Comparison of ENCODE assay signal across 14 cellular contexts in the genomic region with DNA sequence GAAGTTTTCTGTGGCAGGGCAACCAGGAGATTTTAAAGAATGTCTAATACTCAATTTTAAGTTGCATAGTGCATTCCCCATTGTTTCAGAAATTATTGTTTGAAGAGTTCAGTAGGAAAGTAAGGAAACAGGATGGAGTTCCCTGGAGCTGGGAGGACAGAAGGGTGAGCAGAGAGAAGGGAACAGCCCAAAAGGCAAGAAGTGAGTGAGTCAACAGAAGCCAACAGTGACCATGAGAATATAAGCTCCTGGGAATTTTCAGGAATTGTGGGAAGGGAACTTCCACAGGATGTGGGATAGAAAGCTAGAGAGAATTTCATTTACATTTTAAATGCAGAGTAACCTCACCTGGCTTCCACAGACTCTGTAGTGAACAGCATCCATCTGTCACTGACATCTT.
DNase-seq lines count a peak whose midpoint lies in the region; ATAC-seq and TF ChIP-seq lines count a peak whose summit lies in the region.
"Had no signal": no experiment of that assay in that cellular context is flagged by ENCODE, and none has a peak within 500 bp of the region (broad histone marks: within the 10 kb centered on the region; RNA-seq: fewer than 3 reads in every experiment).

No MANE protein-coding gene starts in this region.

- no peaks in the 10 kb centered on the region for H3K9me3 Mint-ChIP-seq in Calu3 (ENCODE audit: low read depth, unreplicated experiment)
- no peaks in the 10 kb centered on the region for H3K9me3 Mint-ChIP-seq in nephron progenitor cell
- H3K9me3 Mint-ChIP-seq: CD8-positive, alpha-beta T cell had no signal

- H3K36me3 Mint-ChIP-seq in Calu3 (ENCODE audit: insufficient read depth, unreplicated experiment), result no peaks in the 10 kb centered on the region
- H3K36me3 Mint-ChIP-seq in nephron progenitor cell (ENCODE audit: low read depth), result no peaks in the 10 kb centered on the region
- H3K36me3 Mint-ChIP-seq: CD14-positive monocyte; CD8-positive, alpha-beta T cell had no signal

- H3K4me3 ChIP-seq in heart right ventricle (no peak overlapping the region), right cardiac atrium (ENCODE audit: low read length) (no peak overlapping the region)

- H3K27ac ChIP-seq in heart right ventricle, result peak overlapping the region in 6 of 10 donors; percentile 8 to 50 (median 20)
- no peak overlapping the region for H3K27ac ChIP-seq in right cardiac atrium (ENCODE audit: low read length)

- DNase-seq in heart right ventricle (no peak), right cardiac atrium (no peak), Calu3 (no peak), NCI-H69 (lab: John Stamatoyannopoulos, UW) (peak; percentile 38), nephron progenitor cell (no peak), DMS79 (lab: John Stamatoyannopoulos, UW) (no peak)
- DNase-seq in effector CD8-positive, alpha-beta T cell (lab: John Stamatoyannopoulos, UW), result no peak
- DNase-seq: Caco-2; CD8-positive, alpha-beta T cell; DMS79 treated with DMSO at 0.1 percent for 48 hours; GDM1; HCEC 1CT; HFFc6 had no signal

- H3K4me1 Mint-ChIP-seq in Calu3 (ENCODE audit: low read depth, unreplicated experiment) (peaks cover 20% of the 10 kb centered on the region), nephron progenitor cell (peaks cover 15% of the 10 kb centered on the region)

- peaks cover 0 to 20% (median 0%) of the 10 kb centered on the region in 9 donors for H3K4me1 ChIP-seq in heart right ventricle
- no peaks in the 10 kb centered on the region for H3K4me1 ChIP-seq in right cardiac atrium (ENCODE audit: control insufficient read depth, insufficient read depth, low read length)
- H3K4me1 ChIP-seq: Caco-2 had no signal

- H3K27ac Mint-ChIP-seq in Calu3 (ENCODE audit: unreplicated experiment) (peak overlapping the region; percentile 20), nephron progenitor cell (peak overlapping the region; percentile 41)
- H3K27ac Mint-ChIP-seq: CD8-positive, alpha-beta T cell; HFFc6 had no signal

- H3K36me3 ChIP-seq in heart right ventricle, result no peaks in the 10 kb centered on the region

- H3K27me3 ChIP-seq in heart right ventricle, result peaks cover 0 to 11% (median 4%) of the 10 kb centered on the region in 7 donors
- H3K27me3 ChIP-seq in right cardiac atrium (ENCODE audit: control insufficient read depth, insufficient read depth), result no peaks in the 10 kb centered on the region

- H3K4me3 Mint-ChIP-seq in Calu3 (ENCODE audit: low read depth, unreplicated experiment) (no peak overlapping the region), nephron progenitor cell (no peak overlapping the region)
- H3K4me3 Mint-ChIP-seq: CD14-positive monocyte; CD8-positive, alpha-beta T cell; HFFc6 had no signal

- CTCF ChIA-PET in Calu3 (lab: Charles Lee), result no interaction called here

- TF ChIP-seq CTCF in heart right ventricle (IDR thresholded peaks at IDR 0.05) (no peak), Calu3 (IDR thresholded peaks at IDR 0.05; ENCODE audit: unreplicated experiment) (no peak), nephron progenitor cell (IDR thresholded peaks at IDR 0.05) (no peak)

- BruUV-seq in Calu3 (replicated peaks; lab: Mats Ljungman, UMichigan), result no TSS peak

- H3K27me3 Mint-ChIP-seq in Calu3 (ENCODE audit: unreplicated experiment) (no peaks in the 10 kb centered on the region), nephron progenitor cell (ENCODE audit: low read depth, poor library complexity) (peaks cover 6% of the 10 kb centered on the region)

- intact Hi-C loops in heart right ventricle (cut with DNase I) (no loop called here), right cardiac atrium (cut with DNase I) (no loop called here), Calu3 (cut with micrococcal nuclease; ENCODE audit: unreplicated experiment) (no loop called here)

- ATAC-seq in heart right ventricle (peak in 4 of 8 donors; percentile 44 to 82 (median 54)), right cardiac atrium (no peak)
- ATAC-seq: CD8-positive, alpha-beta T cell had no signal

- H3K9me3 ChIP-seq in heart right ventricle, result no peaks in the 10 kb centered on the region
- no peaks in the 10 kb centered on the region for H3K9me3 ChIP-seq in right cardiac atrium (ENCODE audit: control insufficient read depth, low read length)
- H3K9me3 ChIP-seq: Caco-2 had no signal
